In genomic region chrX:44946771-44947170, GRCh38 we compare ENCODE assay signal across 23 cellular contexts.
DNase-seq lines count a peak whose midpoint lies in the region; FAIRE-seq and TF ChIP-seq lines count a peak whose summit lies in the region.
"Had no signal": no experiment of that assay in that cellular context is flagged by ENCODE, and none has a peak within 500 bp of the region (broad histone marks: within the 10 kb centered on the region; RNA-seq: fewer than 3 reads in every experiment).

No MANE protein-coding gene starts in this region.

- no peak overlapping the region for H3K9ac ChIP-seq in kidney (ENCODE audit: low read length in 2 of 2)
- H3K9ac ChIP-seq: parathyroid adenoma had no signal

- H3K9me3 ChIP-seq in kidney (ENCODE audit: control insufficient read depth in 1 of 2, low read length in 2 of 2): no peaks in the 10 kb centered on the region

- H3K4me1 ChIP-seq in kidney (ENCODE audit: control insufficient read depth in 1 of 2, insufficient read depth in 1 of 2, low read depth in 1 of 2, low read length in 2 of 2): no peaks in the 10 kb centered on the region
- H3K4me1 ChIP-seq: parathyroid adenoma had no signal

- H3K36me3 ChIP-seq in kidney (ENCODE audit: control insufficient read depth in 1 of 2, insufficient read depth in 2 of 2, low read length in 2 of 2): no peaks in the 10 kb centered on the region

- intact Hi-C loops in kidney (cut with DNase I): no loop called here

- DNase-seq in DMS53 (lab: John Stamatoyannopoulos, UW) (peak; percentile 31), DMS53 treated with DMSO at 0.1 percent for 48 hours (lab: John Stamatoyannopoulos, UW; ENCODE audit: unreplicated experiment) (no peak), NCI-H226 (peak; percentile 32), choroid plexus epithelial cell (ENCODE audit: low read depth) (peak; percentile 19), kidney (no peak), dedifferentiated amniotic fluid mesenchymal stem cell (ENCODE audit: extremely low spot score) (no peak), NCI-H2107 (lab: John Stamatoyannopoulos, UW) (no peak)
- DNase-seq in activated CD4-positive, alpha-beta T cell treated with anti-CD3 and anti-CD28 coated beads, Interleukin-2, amount 50 U/mL, for 48 hours: no peak
- DNase-seq: 8988T; activated CD4-positive, alpha-beta T cell treated with anti-CD3 and anti-CD28 coated beads, Interleukin-2, amount 50 U/mL, for 1 hour; activated gamma-delta T cell treated with Interleukin-2 at 50 U/mL for 16 hours; amniotic stem cell; cerebellar nuclear complex; effector memory CD8-positive, alpha-beta T cell; H7; kidney glomerular epithelial cell; natural killer cell; NCI-H2029; stimulated activated CD4-positive, alpha-beta T cell treated with anti-CD3 and anti-CD28 coated beads, Interleukin-2, amount 100 ng/mL, for 48 hours; T-cell had no signal

- no peak for TF ChIP-seq CTCF in choroid plexus epithelial cell (conservative IDR thresholded peaks at IDR 0.05; ENCODE audit: low read depth, low read length)
- no peak for TF ChIP-seq CTCF in kidney (IDR thresholded peaks at IDR 0.05; ENCODE audit: borderline replicate concordance, extremely low read depth, insufficient read depth)

- H3K27ac ChIP-seq in kidney (ENCODE audit: low read depth in 2 of 2, low read length in 2 of 2): no peak overlapping the region
- H3K27ac ChIP-seq: parathyroid adenoma, skin epidermis had no signal

- FAIRE-seq in kidney (lab: Jason Lieb, UNC): peak; percentile 83
- FAIRE-seq: G401.6 had no signal

- H3K4me3 ChIP-seq in choroid plexus epithelial cell (ENCODE audit: low read depth, low read length): no peak overlapping the region
- no peak overlapping the region for H3K4me3 ChIP-seq in kidney (ENCODE audit: low read length in 2 of 2)
- H3K4me3 ChIP-seq: skin epidermis had no signal

Comparison
In these comparisons a context has a peak if more than half of its experiments do, and no peak if none do; other contexts are left out.
1. DNase-seq: peak in DMS53 (single experiment), NCI-H226 (single experiment) and choroid plexus epithelial cell (single experiment); none in DMS53 treated with DMSO at 0.1 percent for 48 hours (single experiment), kidney (single experiment), dedifferentiated amniotic fluid mesenchymal stem cell (single experiment), activated CD4-positive, alpha-beta T cell treated with anti-CD3 and anti-CD28 coated beads, Interleukin-2, amount 50 U/mL, for 48 hours (0 of 2) and NCI-H2107 (single experiment).